In genomic region chr7:138032186-138032585, GRCh38 we compare ENCODE assay signal across 16 cellular contexts. TPM values are rescaled to one million over a fixed set of nuclear protein-coding genes. Genes with fewer than 3 reads are reported as not detected.
DNase-seq lines count a peak whose midpoint lies in the region; ATAC-seq, FAIRE-seq and TF ChIP-seq lines count a peak whose summit lies in the region.
"Had no signal": no experiment of that assay in that cellular context is flagged by ENCODE, and none has a peak within 500 bp of the region (broad histone marks: within the 10 kb centered on the region; RNA-seq: fewer than 3 reads in every experiment).

No MANE protein-coding gene starts in this region.

- FAIRE-seq in GM12878 (lab: Jason Lieb, UNC): no peak
- FAIRE-seq: frontal cortex, HTR-8/SVneo had no signal

- BruUV-seq in GM12878 (replicated peaks; lab: Mats Ljungman, UMichigan): no TSS peak

- H3K27ac ChIP-seq in GM12878 (ENCODE audit: control insufficient read depth, insufficient read depth): no peak overlapping the region
- no peak overlapping the region for H3K27ac ChIP-seq in naive thymus-derived CD4-positive, alpha-beta T cell (ENCODE audit: low read depth, low read length)
- H3K27ac ChIP-seq: adrenal gland, SJSA1 had no signal

- CTCF ChIA-PET in GM12878 (lab: Yijun Ruan, JAX): interaction anchor here (1.2 to 2.0 kb wide), 6 partner anchors 8 to 707 kb away, joined by 4 to 5 read pairs (median 4); partner anchors contain the start of gene CREB3L2
- CTCF ChIA-PET in naive thymus-derived CD4-positive, alpha-beta T cell (lab: Charles Lee): interaction anchor here (1.3 kb wide), 1 partner anchor 23 kb away, joined by 3 read pairs; no protein-coding TSS in a partner anchor

- H3K4me1 Mint-ChIP-seq in activated CD4-positive, alpha-beta T cell treated with anti-CD3 and anti-CD28 coated beads, Interleukin-2, amount 10 ng/mL, durations not matched to agents 24 days and 14 days: no peaks in the 10 kb centered on the region
- H3K4me1 Mint-ChIP-seq in naive thymus-derived CD4-positive, alpha-beta T cell: no peaks in the 10 kb centered on the region
- H3K4me1 Mint-ChIP-seq: neural crest cell had no signal

- H3K36me3 ChIP-seq in GM12878 (ENCODE audit: control insufficient read depth in 2 of 2, insufficient read depth in 2 of 2, low read length in 1 of 2): no peaks in the 10 kb centered on the region
- H3K36me3 ChIP-seq in naive thymus-derived CD4-positive, alpha-beta T cell (ENCODE audit: control insufficient read depth in 2 of 3, insufficient read depth in 3 of 3, low read length in 3 of 3): no peaks in the 10 kb centered on the region
- H3K36me3 ChIP-seq: adrenal gland, SJSA1 had no signal

- in situ Hi-C loops in GM12878 (cut with MboI): no loop called here

- no peak overlapping the region for H2AFZ ChIP-seq in GM12878 (ENCODE audit: control insufficient read depth, low read depth, low read length)

- peaks cover 9% of the 10 kb centered on the region for H3K9me3 Mint-ChIP-seq in activated CD4-positive, alpha-beta T cell treated with anti-CD3 and anti-CD28 coated beads, Interleukin-2, amount 10 ng/mL, durations not matched to agents 24 days and 14 days
- H3K9me3 Mint-ChIP-seq in naive thymus-derived CD4-positive, alpha-beta T cell: peaks cover 0 to 16% (median 10%) of the 10 kb centered on the region in 11 donors

- H3K4me1 ChIP-seq in GM12878 (ENCODE audit: control insufficient read depth, insufficient read depth, low read length): peaks cover 34% of the 10 kb centered on the region
- H3K4me1 ChIP-seq in naive thymus-derived CD4-positive, alpha-beta T cell (ENCODE audit: control insufficient read depth in 2 of 2, insufficient read depth in 2 of 2, low read length in 2 of 2): no peaks in the 10 kb centered on the region
- H3K4me1 ChIP-seq: SJSA1 had no signal

- intact Hi-C loops in GM12878 (cut with micrococcal nuclease; ENCODE audit: unreplicated experiment): no loop called here
- intact Hi-C loops in activated CD4-positive, alpha-beta T cell treated with anti-CD3 and anti-CD28 coated beads, Interleukin-2, amount 10 ng/mL, durations not matched to agents 24 days and 14 days (cut with micrococcal nuclease): no loop called here
- intact Hi-C loops in naive thymus-derived CD4-positive, alpha-beta T cell (cut with micrococcal nuclease): no loop called here

- no peak overlapping the region for H3K4me2 ChIP-seq in GM12878 (ENCODE audit: control insufficient read depth, insufficient read depth)

- H3K27ac Mint-ChIP-seq in activated CD4-positive, alpha-beta T cell treated with anti-CD3 and anti-CD28 coated beads, Interleukin-2, amount 10 ng/mL, durations not matched to agents 24 days and 14 days: no peak overlapping the region
- no peak overlapping the region for H3K27ac Mint-ChIP-seq in naive thymus-derived CD4-positive, alpha-beta T cell

- TF ChIP-seq RAD21 in GM12878 (IDR thresholded peaks at IDR 0.05; ENCODE audit: insufficient read depth, low read depth, low read length): no peak

- H3K27me3 Mint-ChIP-seq in activated CD4-positive, alpha-beta T cell treated with anti-CD3 and anti-CD28 coated beads, Interleukin-2, amount 10 ng/mL, durations not matched to agents 24 days and 14 days: peaks cover 15% of the 10 kb centered on the region
- H3K27me3 Mint-ChIP-seq in naive thymus-derived CD4-positive, alpha-beta T cell: peaks cover 1 to 24% (median 13%) of the 10 kb centered on the region in 5 donors

- no peak for TF ChIP-seq POLR2A in GM12878 (IDR thresholded peaks at IDR 0.05; ENCODE audit: low read depth, low read length)

- POLR2A ChIA-PET in GM12878 (lab: Charles Lee): interaction anchor here (0.5 kb wide), 1 partner anchor 29 kb away, joined by 3 read pairs; no protein-coding TSS in a partner anchor
- POLR2A ChIA-PET in naive thymus-derived CD4-positive, alpha-beta T cell (lab: Charles Lee): no interaction called here

- no peak overlapping the region for H3K9ac ChIP-seq in GM12878 (ENCODE audit: control insufficient read depth, insufficient read depth, low read length)

- TF ChIP-seq EP300 in GM12878 (IDR thresholded peaks at IDR 0.05; ENCODE audit: borderline replicate concordance in 1 of 2, control insufficient read depth in 1 of 2, low read depth in 2 of 2, low read length in 2 of 2): no peak

- peaks cover 4% of the 10 kb centered on the region for H3K36me3 Mint-ChIP-seq in activated CD4-positive, alpha-beta T cell treated with anti-CD3 and anti-CD28 coated beads, Interleukin-2, amount 10 ng/mL, durations not matched to agents 24 days and 14 days (ENCODE audit: low read depth)
- peaks cover 0 to 7% (median 6%) of the 10 kb centered on the region in 5 donors for H3K36me3 Mint-ChIP-seq in naive thymus-derived CD4-positive, alpha-beta T cell

- no peak overlapping the region for H3K4me3 Mint-ChIP-seq in activated CD4-positive, alpha-beta T cell treated with anti-CD3 and anti-CD28 coated beads, Interleukin-2, amount 10 ng/mL, durations not matched to agents 24 days and 14 days
- no peak overlapping the region for H3K4me3 Mint-ChIP-seq in naive thymus-derived CD4-positive, alpha-beta T cell
- H3K4me3 Mint-ChIP-seq: neural crest cell had no signal

- SMC1A ChIA-PET in GM12878 (lab: Charles Lee; ENCODE audit: uncharacterized antibody, unreplicated experiment): interaction anchor here (0.6 to 3.3 kb wide), 8 partner anchors 9 to 707 kb away, joined by 3 to 17 read pairs (median 4); no protein-coding TSS in a partner anchor

- ATAC-seq in GM18870 (IDR thresholded peaks at IDR 0.05; ENCODE audit: unreplicated experiment) (peak; percentile 81), GM21723 (IDR thresholded peaks at IDR 0.05; ENCODE audit: unreplicated experiment) (peak; percentile 65), HG03103 (IDR thresholded peaks at IDR 0.05; ENCODE audit: low read depth, unreplicated experiment) (peak; percentile 71), GM12878 (peak; percentile 76)
- ATAC-seq in naive thymus-derived CD4-positive, alpha-beta T cell: no peak
- ATAC-seq: left cardiac atrium had no signal

- no peaks in the 10 kb centered on the region for H3K27me3 ChIP-seq in GM12878 (replicated peaks in 1 of 2; ENCODE audit: control insufficient read depth in 2 of 2, insufficient read depth in 2 of 2, low read length in 1 of 2)
- H3K27me3 ChIP-seq in naive thymus-derived CD4-positive, alpha-beta T cell (ENCODE audit: control insufficient read depth in 2 of 2, insufficient read depth in 2 of 2, low read length in 2 of 2): no peaks in the 10 kb centered on the region
- H3K27me3 ChIP-seq: adrenal gland, SJSA1 had no signal

- H4K20me1 ChIP-seq in GM12878 (ENCODE audit: control insufficient read depth, insufficient read depth): no peaks in the 10 kb centered on the region

- RAD21 ChIA-PET in GM12878 (lab: Charles Lee; ENCODE audit: unreplicated experiment): interaction anchor here (1.2 to 1.6 kb wide), 3 partner anchors 30 to 34 kb away, joined by 3 to 4 read pairs (median 3); partner anchors contain the start of gene CREB3L2

- peaks cover 2% of the 10 kb centered on the region for H3K9me3 ChIP-seq in GM12878 (replicated peaks; ENCODE audit: control insufficient read depth, insufficient read depth, low read length)
- H3K9me3 ChIP-seq in naive thymus-derived CD4-positive, alpha-beta T cell (ENCODE audit: control insufficient read depth in 2 of 3, low read length in 3 of 3): no peaks in the 10 kb centered on the region
- H3K9me3 ChIP-seq: adrenal gland, SJSA1 had no signal

- no peak for TF ChIP-seq CTCF in GM12878 (IDR thresholded peaks at IDR 0.05 in 2 of 3, conservative IDR thresholded peaks at IDR 0.05 in 1 of 3; ENCODE audit: control insufficient read depth in 2 of 3, extremely low read depth in 1 of 3, insufficient read depth in 1 of 3, low read depth in 3 of 3, low read length in 3 of 3)

- H3K4me3 ChIP-seq in GM12878: no peak overlapping the region
- no peak overlapping the region for H3K4me3 ChIP-seq in naive thymus-derived CD4-positive, alpha-beta T cell (ENCODE audit: low read length)
- H3K4me3 ChIP-seq: adrenal gland, SJSA1 had no signal

- DNase-seq in GM12878 (ENCODE audit: low read depth, low spot score) (no peak), GM19240 (ENCODE audit: insufficient read length, low spot score) (no peak)
- no peak for DNase-seq in stimulated activated CD4-positive, alpha-beta T cell treated with anti-CD3 and anti-CD28 coated beads, Interleukin-1b, Interleukin-23, amount 100 ng/mL, for 48 hours
- no peak for DNase-seq in activated CD4-positive, alpha-beta T cell treated with anti-CD3 and anti-CD28 coated beads, Interleukin-2, amount 10 ng/mL, durations not matched to agents 24 days and 14 days
- no peak for DNase-seq in naive thymus-derived CD4-positive, alpha-beta T cell
- DNase-seq: adrenal gland, left cardiac atrium, NCI-H1436, NCI-H774 had no signal

- no peaks in the 10 kb centered on the region for H3K79me2 ChIP-seq in GM12878 (ENCODE audit: control insufficient read depth, insufficient read depth, low read length)

RNA-seq across cellular contexts. Expression of gene CREB3L2, which starts 30.3 kb away (rescaled TPM):
- 131 and 139 TPM in 2 replicates for total RNA-seq in GM12878 (2013; cell fraction: nucleolus; rRNA removed)
- total RNA-seq in GM12878 (2014; rRNA removed): 13.3 and 16.7 TPM in 2 replicates
- 17.9 and 18.0 TPM in 2 replicates for total RNA-seq in GM12878 (2014; rRNA removed; fragmentation: Illumina TruSeq; extraction: Trizol)
- 65.2 and 67.1 TPM in 2 replicates for total RNA-seq in GM12878 (2021)
- polyA plus RNA-seq in GM12878 (2011; ENCODE audit: low read depth): 21.3 TPM
- polyA plus RNA-seq in GM12878 (2011; rRNA removed): 21.5 and 34.9 TPM in 2 replicates
- polyA plus RNA-seq in GM12878 (2011; cell fraction: cytosol; rRNA removed): 25.6 and 30.7 TPM in 2 replicates
- 27.1 and 30.9 TPM in 2 replicates for polyA plus RNA-seq in GM12878 (2011; cell fraction: nucleus; rRNA removed)
- 26.7 and 29.0 TPM in 2 replicates for polyA plus RNA-seq in GM12878 (2012)
- polyA plus RNA-seq in GM12878 (2014; fragmentation: Illumina TruSeq; extraction: Trizol): 34.5 and 38.4 TPM in 2 replicates
- polyA plus RNA-seq in GM12878 (2014; fragmentation: Nextera tagmentation; extraction: Ambion mirVana): 1 to 10 TPM; 6.4 to 8.1 TPM
- polyA plus RNA-seq in GM12878 (2014; rRNA removed): 21.8 and 29.4 TPM in 2 replicates
- polyA plus RNA-seq in GM12878 (2016; fragmentation: Nextera tagmentation; extraction: Ambion mirVana): 10 to 100 TPM; 30.5 to 37.1 TPM
- 43.1 and 49.2 TPM in 2 replicates for polyA minus RNA-seq in GM12878 (2011; rRNA and poly(A)+ RNA removed)
- 20.9 and 21.9 TPM in 2 replicates for polyA minus RNA-seq in GM12878 (2011; cell fraction: cytosol; rRNA and poly(A)+ RNA removed)
- polyA minus RNA-seq in GM12878 (2011; cell fraction: nucleus; rRNA and poly(A)+ RNA removed): 34.6 and 56.4 TPM in 2 replicates
- 44.8 and 45.6 TPM in 2 replicates for total RNA-seq in activated CD4-positive, alpha-beta T cell treated with anti-CD3 and anti-CD28 coated beads, Interleukin-2, amount 10 ng/mL, durations not matched to agents 24 days and 14 days
- total RNA-seq in naive thymus-derived CD4-positive, alpha-beta T cell: 10 to 100 TPM; 15.4 to 46.2 (median 19.6) TPM
- 1 to 10 TPM; 5.3 to 6.0 TPM for polyA plus RNA-seq in naive thymus-derived CD4-positive, alpha-beta T cell

RNA-seq across cellular contexts. Expression of gene AKR1D1, which starts 44.1 kb away (rescaled TPM):
- not detected in 2 replicates for total RNA-seq in GM12878 (2013; cell fraction: nucleolus; rRNA removed)
- total RNA-seq in GM12878 (2014; rRNA removed) (not detected in 2 replicates), GM12878 (2014; rRNA removed; fragmentation: Illumina TruSeq; extraction: Trizol) (not detected in 2 replicates), GM12878 (2021) (not detected in 2 replicates)
- not detected for polyA plus RNA-seq in GM12878 (2011; ENCODE audit: low read depth)
- polyA plus RNA-seq in GM12878 (2011; rRNA removed) (not detected in 2 replicates), GM12878 (2014; fragmentation: Illumina TruSeq; extraction: Trizol) (not detected in 2 replicates), GM12878 (2014; fragmentation: Nextera tagmentation; extraction: Ambion mirVana) (under 1 TPM in 1 of 2 experiments, not detected in 1; 0.34 TPM), GM12878 (2014; rRNA removed) (0.13 TPM in 1 of 2 replicates, not detected in the other), GM12878 (2016; fragmentation: Nextera tagmentation; extraction: Ambion mirVana) (under 1 TPM in 1 of 2 experiments, not detected in 1; 0.09 TPM)
- polyA plus RNA-seq in GM12878 (2011; cell fraction: cytosol; rRNA removed): not detected in 2 replicates
- polyA plus RNA-seq in GM12878 (2011; cell fraction: nucleus; rRNA removed): not detected in 2 replicates
- not detected in 2 replicates for polyA plus RNA-seq in GM12878 (2012)
- polyA minus RNA-seq in GM12878 (2011; rRNA and poly(A)+ RNA removed): not detected in 2 replicates
- polyA minus RNA-seq in GM12878 (2011; cell fraction: cytosol; rRNA and poly(A)+ RNA removed): not detected in 2 replicates
- polyA minus RNA-seq in GM12878 (2011; cell fraction: nucleus; rRNA and poly(A)+ RNA removed): not detected in 2 replicates
- not detected in 2 replicates for total RNA-seq in activated CD4-positive, alpha-beta T cell treated with anti-CD3 and anti-CD28 coated beads, Interleukin-2, amount 10 ng/mL, durations not matched to agents 24 days and 14 days
- not detected for total RNA-seq in naive thymus-derived CD4-positive, alpha-beta T cell
- polyA plus RNA-seq in naive thymus-derived CD4-positive, alpha-beta T cell: not detected
- total RNA-seq: frontal cortex, left cardiac atrium, neural crest cell, SJSA1 had no signal
